In genomic region chr5:136004436-136004835, GRCh38 we compare ENCODE assay signal across 19 cellular contexts. TPM values are rescaled to one million over a fixed set of nuclear protein-coding genes. Genes with fewer than 3 reads are reported as not detected.
A peak's percentile ranks its signal among the peaks of the same experiment; 100 is the strongest.
DNase-seq lines count a peak whose midpoint lies in the region; ATAC-seq and TF ChIP-seq lines count a peak whose summit lies in the region.
"Had no signal": no experiment of that assay in that cellular context is flagged by ENCODE, and none has a peak within 500 bp of the region (broad histone marks: within the 10 kb centered on the region; RNA-seq: fewer than 3 reads in every experiment).

No MANE protein-coding gene starts in this region.

- DNase-seq in EL (peak; percentile 74), PC-3 (peak; percentile 25), epithelial cell of prostate (ENCODE audit: low read depth, low spot score) (peak; percentile 81), HUDEP-2 (lab: John Stamatoyannopoulos, UW; ENCODE audit: unreplicated experiment in 76 of 76) (no peak), HPDE6-E6E7 (ENCODE audit: extremely low spot score) (no peak)
- DNase-seq: activated CD8-positive, alpha-beta memory T cell treated with anti-CD3 and anti-CD28 coated beads, Interleukin-2, amount 50 U/mL, for 48 hours; activated naive CD4-positive, alpha-beta T cell treated with Interleukin-2 at 50 U/mL for 16 hours; effector memory CD4-positive, alpha-beta T cell; GOT3; MM.1S; right lobe of liver; SHP77; stimulated activated CD4-positive, alpha-beta T cell treated with anti-CD3 and anti-CD28 coated beads, Interleukin-4, amount 100 ng/mL, for 1 hour; stimulated activated CD8-positive, alpha-beta memory T cell treated with anti-CD3 and anti-CD28 coated beads, Interleukin-4, amount 100 ng/mL, for 48 hours had no signal

- no peak overlapping the region for H3K4me3 ChIP-seq in PC-3 (ENCODE audit: low read length)
- H3K4me3 ChIP-seq: right lobe of liver had no signal

- ATAC-seq in PC-3 = no peak
- ATAC-seq in GM21360 (IDR thresholded peaks at IDR 0.05; ENCODE audit: unreplicated experiment) = no peak
- ATAC-seq in HG02571 (IDR thresholded peaks at IDR 0.05; ENCODE audit: unreplicated experiment) = no peak
- ATAC-seq: right lobe of liver had no signal

- H3K79me2 ChIP-seq in PC-3 (ENCODE audit: low read length) = no peaks in the 10 kb centered on the region

- intact Hi-C loops in PC-3 (cut with micrococcal nuclease) = no loop called here

- H3K27me3 ChIP-seq in PC-3 (ENCODE audit: low read length) = no peaks in the 10 kb centered on the region
- H3K27me3 ChIP-seq: neutrophil, right lobe of liver had no signal

- H3K9me3 Mint-ChIP-seq in nephron = no peaks in the 10 kb centered on the region
- H3K9me3 Mint-ChIP-seq: T-helper 2 cell treated with Interferon-gamma antibody and Interleukin-4, amounts not matched to agents 5 μg/mL and 100 μg/mL, for 36 hours had no signal

- peaks cover 2% of the 10 kb centered on the region for H3K27me3 Mint-ChIP-seq in nephron (ENCODE audit: low read depth)

- H3F3A ChIP-seq in PC-3 (ENCODE audit: low read length, unreplicated experiment) = no peaks in the 10 kb centered on the region

- POLR2A ChIA-PET in PC-3 (lab: Charles Lee; ENCODE audit: unreplicated experiment) = no interaction called here

- H3K9me3 ChIP-seq in PC-3 (ENCODE audit: low read length) = no peaks in the 10 kb centered on the region
- H3K9me3 ChIP-seq: neutrophil, right lobe of liver had no signal

- CTCF ChIA-PET in PC-3 (lab: Charles Lee) = no interaction called here

- no peak overlapping the region for H3K4me2 ChIP-seq in PC-3 (ENCODE audit: low read length)

- no peak overlapping the region for H3K27ac ChIP-seq in PC-3 (ENCODE audit: low read length)
- peak overlapping the region; percentile 79 for H3K27ac ChIP-seq in epithelial cell of prostate
- H3K27ac ChIP-seq: neutrophil, right lobe of liver had no signal

- no peaks in the 10 kb centered on the region for H4K20me1 ChIP-seq in PC-3 (ENCODE audit: low read length)

- no peak overlapping the region for H3K4me3 Mint-ChIP-seq in nephron
- H3K4me3 Mint-ChIP-seq: T-helper 2 cell treated with Interferon-gamma antibody and Interleukin-4, amounts not matched to agents 5 μg/mL and 100 μg/mL, for 36 hours had no signal

- no peak overlapping the region for H2AFZ ChIP-seq in PC-3 (ENCODE audit: low read length)

- no peaks in the 10 kb centered on the region for H3K9me2 ChIP-seq in PC-3 (replicated peaks; ENCODE audit: low read length)

- H3K4me1 Mint-ChIP-seq in nephron = peaks cover 71% of the 10 kb centered on the region

- BruUV-seq in PC-3 (replicated peaks; lab: Mats Ljungman, UMichigan) = no TSS peak

- H3K36me3 ChIP-seq in PC-3 (ENCODE audit: low read depth, low read length) = no peaks in the 10 kb centered on the region
- H3K36me3 ChIP-seq: neutrophil, right lobe of liver had no signal

- H3K36me3 Mint-ChIP-seq in nephron (ENCODE audit: low read depth) = no peaks in the 10 kb centered on the region

- no peak overlapping the region for H3K9ac ChIP-seq in PC-3 (ENCODE audit: low read length)

- TF ChIP-seq CTCF in PC-3 (conservative IDR thresholded peaks at IDR 0.05; ENCODE audit: low read depth, low read length) = no peak
- TF ChIP-seq CTCF in nephron (IDR thresholded peaks at IDR 0.05; ENCODE audit: unreplicated experiment in 3 of 3) = no peak

- H3K27ac Mint-ChIP-seq in nephron = peak overlapping the region; percentile 34 to 79 (median 66)
- H3K27ac Mint-ChIP-seq: T-helper 2 cell treated with Interferon-gamma antibody and Interleukin-4, amounts not matched to agents 5 μg/mL and 100 μg/mL, for 36 hours had no signal

- peaks cover 25% of the 10 kb centered on the region for H3K4me1 ChIP-seq in PC-3 (ENCODE audit: insufficient read depth, low read length)
- H3K4me1 ChIP-seq: right lobe of liver had no signal

RNA-seq across cellular contexts. Expression of gene TGFBI, which starts 24.4 kb away (rescaled TPM):
- 4.5 and 4.8 TPM in 2 replicates for total RNA-seq in PC-3 (2014; rRNA removed)

RNA-seq across cellular contexts. Expression of gene LECT2, which starts 49.7 kb away (rescaled TPM):
- total RNA-seq in PC-3 (2014; rRNA removed) = not detected in 2 replicates

Comparison
In these comparisons a context has a peak if more than half of its experiments do, and no peak if none do; other contexts are left out.
1. DNase-seq: peak in EL (single experiment), PC-3 (single experiment) and epithelial cell of prostate (single experiment); none in HUDEP-2 (0 of 76) and HPDE6-E6E7 (single experiment).